26 cellular contexts compared by ENCODE assay signal in the genomic region with DNA sequence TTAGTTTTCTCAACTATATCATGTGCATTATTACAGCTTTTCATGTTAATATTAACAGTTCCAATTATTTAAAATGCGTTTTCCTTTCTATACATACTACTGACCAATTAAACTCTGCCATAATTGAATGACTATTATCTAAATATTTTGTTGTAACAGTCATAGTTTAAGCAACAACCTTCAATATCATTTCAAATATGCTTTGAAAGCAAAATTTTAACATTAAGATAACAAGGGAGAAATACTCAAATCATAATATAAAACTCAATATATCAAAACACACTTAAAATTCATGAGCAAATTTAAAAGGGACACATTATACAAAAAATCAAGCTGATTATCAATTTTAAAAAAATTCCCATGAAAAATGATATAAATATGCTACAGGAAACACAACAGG. TPM values are rescaled to one million over a fixed set of nuclear protein-coding genes. Genes with fewer than 3 reads are reported as not detected.
DNase-seq lines count a peak whose midpoint lies in the region; ATAC-seq, FAIRE-seq and TF ChIP-seq lines count a peak whose summit lies in the region.
"Had no signal": no experiment of that assay in that cellular context is flagged by ENCODE, and none has a peak within 500 bp of the region (broad histone marks: within the 10 kb centered on the region; RNA-seq: fewer than 3 reads in every experiment).

No MANE protein-coding gene starts in this region.

- H3K4me2 ChIP-seq in HepG2 (ENCODE audit: low read depth, low read length), result no peak overlapping the region

- no peaks in the 10 kb centered on the region for H3K27me3 ChIP-seq in HepG2 (ENCODE audit: control insufficient read depth in 1 of 2, insufficient read depth in 2 of 2, low read length in 2 of 2)
- H3K27me3 ChIP-seq in right lobe of liver, result no peaks in the 10 kb centered on the region
- no peaks in the 10 kb centered on the region for H3K27me3 ChIP-seq in pancreas
- H3K27me3 ChIP-seq: BE2C had no signal

- DNase-seq in HepG2 (ENCODE audit: low spot score), result no peak
- DNase-seq in right lobe of liver, result no peak
- no peak for DNase-seq in pancreas
- DNase-seq in activated naive CD4-positive, alpha-beta T cell treated with anti-CD3 and anti-CD28 coated beads, Interleukin-2, amount 50 U/mL, for 72 hours (ENCODE audit: low spot score in 2 of 2), result no peak
- no peak for DNase-seq in OCI-M1 (lab: John Stamatoyannopoulos, UW)
- DNase-seq: BE2C; C1 segment of cervical spinal cord; CD4-positive, CD25-positive, alpha-beta regulatory T cell; CD8-positive, alpha-beta memory T cell; COR-L47; DMS 273 treated with DMSO at 0.1 percent for 48 hours; DMS53; DND-41; EL; GM23248; HCEC 1CT; HFFc6; KG1 had no signal

- no TSS peak for BruUV-seq in HepG2 (replicated peaks; lab: Mats Ljungman, UMichigan)

- no peaks in the 10 kb centered on the region for H3K79me2 ChIP-seq in HepG2 (ENCODE audit: insufficient read depth, low read length)

- no peak overlapping the region for H3K9ac ChIP-seq in HepG2 (ENCODE audit: insufficient read depth, low read depth, low read length)
- H3K9ac ChIP-seq: GM23248 had no signal

- no peak for FAIRE-seq in HepG2 (lab: Jason Lieb, UNC)
- peak; percentile 43 for FAIRE-seq in colon (lab: Jason Lieb, UNC)
- peak; percentile 64 for FAIRE-seq in pancreas (lab: Jason Lieb, UNC)
- FAIRE-seq: GM12891, GM19239, H54, HTR-8/SVneo had no signal

- 94% methylated on average over 1 of the region's 1 CpG for WGBS in HepG2 (ENCODE audit: low lambda C conversion rate)
- WGBS in right lobe of liver (ENCODE audit: insufficient coverage, low coverage, low lambda C conversion rate, missing lambda C conversion rate), result 100% methylated on average over 1 of the region's 1 CpG
- 91 to 97% methylated on average over 1 of the region's 1 CpG for WGBS in pancreas, 2 donors

- H3K36me3 ChIP-seq in HepG2 (replicated peaks in 1 of 2; ENCODE audit: control insufficient read depth in 1 of 2, insufficient read depth in 2 of 2, low read length in 2 of 2) (peaks cover 16 to 39% of the 10 kb centered on the region in 2 experiments), right lobe of liver (peaks cover 0 to 24% (median 7%) of the 10 kb centered on the region in 4 donors), pancreas (no peaks in the 10 kb centered on the region)

- intact Hi-C loops in HepG2 (cut with micrococcal nuclease; ENCODE audit: unreplicated experiment) (no loop called here), right lobe of liver (cut with DNase I) (no loop called here), pancreas (cut with DNase I) (no loop called here)

- no peak for TF ChIP-seq EP300 in HepG2 (IDR thresholded peaks at IDR 0.05; ENCODE audit: low read depth in 2 of 2, low read length in 2 of 2)
- no peak for TF ChIP-seq EP300 in HepG2 (CRISPR knock-in tag; IDR thresholded peaks at IDR 0.05; ENCODE audit: borderline replicate concordance)

- H3K9me3 ChIP-seq in HepG2 (ENCODE audit: low read length), result no peaks in the 10 kb centered on the region
- no peaks in the 10 kb centered on the region for H3K9me3 ChIP-seq in right lobe of liver
- H3K9me3 ChIP-seq in pancreas, result no peaks in the 10 kb centered on the region
- H3K9me3 ChIP-seq: BE2C had no signal

- H3K27ac ChIP-seq in HepG2 (ENCODE audit: extremely low read length, insufficient read depth, low read length), result no peak overlapping the region
- no peak overlapping the region for H3K27ac ChIP-seq in right lobe of liver
- no peak overlapping the region for H3K27ac ChIP-seq in pancreas
- H3K27ac ChIP-seq: 22Rv1, GM23248 had no signal

- TF ChIP-seq POLR2A in HepG2 (IDR thresholded peaks at IDR 0.05; ENCODE audit: insufficient read depth in 1 of 2, low read depth in 2 of 2, low read length in 2 of 2) (no peak), right lobe of liver (IDR thresholded peaks at IDR 0.05) (no peak)

- TF ChIP-seq CTCF in HepG2 (CRISPR knock-in tag; IDR thresholded peaks at IDR 0.05), result no peak
- no peak for TF ChIP-seq CTCF in right lobe of liver (IDR thresholded peaks at IDR 0.05)
- TF ChIP-seq CTCF in pancreas (IDR thresholded peaks at IDR 0.05), result no peak

- H4K20me1 ChIP-seq in HepG2 (ENCODE audit: insufficient read depth, low read length), result no peaks in the 10 kb centered on the region

- no peaks in the 10 kb centered on the region for H3K36me3 Mint-ChIP-seq in activated naive CD4-positive, alpha-beta T cell treated with anti-CD3 and anti-CD28 coated beads, Interleukin-2, amount 50 U/mL, for 72 hours
- H3K36me3 Mint-ChIP-seq: IgD-negative memory B cell had no signal

- CTCF ChIA-PET in HepG2 (lab: Yijun Ruan, JAX; ENCODE audit: low intra/inter-chr PET ratio, low total read pairs), result no interaction called here

- TF ChIP-seq RAD21 in HepG2 (CRISPR knock-in tag; IDR thresholded peaks at IDR 0.05), result no peak

- POLR2A ChIA-PET in HepG2 (lab: Yijun Ruan, JAX), result interaction anchor here (1.4 kb wide), 1 partner anchor 41 kb away, joined by 3 read pairs; a partner anchor contains a TSS

- no peaks in the 10 kb centered on the region for H3K4me1 ChIP-seq in HepG2 (ENCODE audit: insufficient read depth, low read length)
- no peaks in the 10 kb centered on the region for H3K4me1 ChIP-seq in right lobe of liver
- no peaks in the 10 kb centered on the region for H3K4me1 ChIP-seq in pancreas
- H3K4me1 ChIP-seq: BE2C had no signal

- H3K27ac Mint-ChIP-seq in activated naive CD4-positive, alpha-beta T cell treated with anti-CD3 and anti-CD28 coated beads, Interleukin-2, amount 50 U/mL, for 72 hours, result no peak overlapping the region
- H3K27ac Mint-ChIP-seq: CD4-positive, CD25-positive, alpha-beta regulatory T cell; CD8-positive, alpha-beta memory T cell; HFFc6 had no signal

- no peaks in the 10 kb centered on the region for H3K9me3 Mint-ChIP-seq in activated naive CD4-positive, alpha-beta T cell treated with anti-CD3 and anti-CD28 coated beads, Interleukin-2, amount 50 U/mL, for 72 hours
- H3K9me3 Mint-ChIP-seq: CD4-positive, CD25-positive, alpha-beta regulatory T cell; CD8-positive, alpha-beta memory T cell; HFFc6; IgD-negative memory B cell had no signal

- no peak overlapping the region for H3K4me3 ChIP-seq in HepG2 (replicated peaks in 1 of 3; ENCODE audit: insufficient read depth in 1 of 3, low read depth in 2 of 3, low read length in 3 of 3)
- no peak overlapping the region for H3K4me3 ChIP-seq in right lobe of liver
- H3K4me3 ChIP-seq in pancreas, result no peak overlapping the region
- H3K4me3 ChIP-seq: GM23248 had no signal

- in situ Hi-C loops in HepG2 (cut with HindIII; ENCODE audit: extremely low pct_ligation_motif_present, low pct_unique_long_range_greater_than_20kb), result no loop called here

- ATAC-seq in HepG2 (no peak), right lobe of liver (no peak), pancreas (no peak), HG02759 (IDR thresholded peaks at IDR 0.05; ENCODE audit: unreplicated experiment) (no peak)
- no peak for ATAC-seq in activated naive CD4-positive, alpha-beta T cell treated with anti-CD3 and anti-CD28 coated beads, Interleukin-2, amount 50 U/mL, for 72 hours

- H2AFZ ChIP-seq in HepG2 (ENCODE audit: low read length), result no peak overlapping the region
- H2AFZ ChIP-seq: GM23248 had no signal

TF ChIP-seq in HepG2, 621 proteins besides CTCF, POLR2A, EP300 and RAD21:
- TF ChIP-seq ZNF83 (CRISPR knock-in tag; IDR thresholded peaks at IDR 0.05; ENCODE audit: borderline replicate concordance) (no peak), SRSF9 (IDR thresholded peaks at IDR 0.05; ENCODE audit: borderline replicate concordance, insufficient read depth, low read depth, low read length, poor library complexity, severe bottlenecking) (peak; percentile 37), MAFK (conservative IDR thresholded peaks at IDR 0.05 in 1 of 2, IDR thresholded peaks at IDR 0.05 in 1 of 2; ENCODE audit: low read length in 2 of 2) (peak; percentile 58 to 60), ZNF354B (CRISPR knock-in tag; IDR thresholded peaks at IDR 0.05) (no peak), ZNF629 (CRISPR knock-in tag; conservative IDR thresholded peaks at IDR 0.05) (no peak)

RNA-seq across cellular contexts. Expression of a gene that starts 40.5 kb away (rescaled TPM):
- total RNA-seq in HepG2 (2016; rRNA removed; fragmentation: Illumina TruSeq; extraction: Trizol) (46.1 and 79.3 TPM in 2 replicates), right lobe of liver (1 to 10 TPM in 2 of 6 experiments, under 1 TPM in 3, not detected in 1; 0.14 to 2.9 (median 0.60) TPM), pancreas (10 to 100 TPM in 1 of 6 donors, 1 to 10 TPM in 5; 2.0 to 28.5 (median 4.0) TPM)
- 42.7 and 44.5 TPM in 2 replicates for total RNA-seq in HepG2 (2016; cell fraction: cytosol; rRNA removed; fragmentation: Illumina TruSeq; extraction: Trizol; ENCODE audit: low read depth)
- total RNA-seq in HepG2 (2016; cell fraction: insoluble cytoplasmic fraction; rRNA removed; fragmentation: Illumina TruSeq; extraction: Trizol), result 44.2 and 82.2 TPM in 2 replicates
- total RNA-seq in HepG2 (2016; cell fraction: membrane; rRNA removed; fragmentation: Illumina TruSeq; extraction: Trizol), result 35.2 and 37.4 TPM in 2 replicates
- 75.5 and 83.2 TPM in 2 replicates for total RNA-seq in HepG2 (2016; cell fraction: nucleus; rRNA removed; fragmentation: Illumina TruSeq; extraction: Trizol)
- polyA plus RNA-seq in HepG2 (2011; rRNA removed) (67.6 and 78.2 TPM in 2 replicates), pancreas (1 to 10 TPM; 8.5 TPM)
- polyA plus RNA-seq in HepG2 (2011; cell fraction: cytosol; rRNA removed), result 46.8 and 61.9 TPM in 2 replicates
- polyA plus RNA-seq in HepG2 (2011; cell fraction: nucleus; rRNA removed), result 41.4 and 44.4 TPM in 2 replicates
- 42.1 and 46.5 TPM in 2 replicates for polyA plus RNA-seq in HepG2 (2012)
- 14.6 and 14.7 TPM in 2 replicates for polyA plus RNA-seq in HepG2 (2016; cell fraction: cytosol; fragmentation: Illumina TruSeq; extraction: Trizol; ENCODE audit: low read depth)
- 44.3 and 45.7 TPM in 2 replicates for polyA plus RNA-seq in HepG2 (2016; cell fraction: insoluble cytoplasmic fraction; fragmentation: Illumina TruSeq; extraction: Trizol; ENCODE audit: low read depth)
- polyA plus RNA-seq in HepG2 (2016; cell fraction: membrane; fragmentation: Illumina TruSeq; extraction: Trizol; ENCODE audit: low read depth), result 23.3 and 29.1 TPM in 2 replicates
- polyA plus RNA-seq in HepG2 (2016; cell fraction: nucleus; fragmentation: Illumina TruSeq; extraction: Trizol; ENCODE audit: insufficient read depth, low read depth), result 110 and 111 TPM in 2 replicates
- polyA minus RNA-seq in HepG2 (2011; rRNA and poly(A)+ RNA removed; ENCODE audit: low replicate concordance), result 0.09 and 34.6 TPM in 2 replicates
- 40.3 and 42.4 TPM in 2 replicates for polyA minus RNA-seq in HepG2 (2011; cell fraction: cytosol; rRNA and poly(A)+ RNA removed)
- 33.0 and 38.3 TPM in 2 replicates for polyA minus RNA-seq in HepG2 (2011; cell fraction: nucleus; rRNA and poly(A)+ RNA removed)
- 1 to 10 TPM in 1 of 2 donors, under 1 TPM in 1; 0.57 to 1.4 TPM for total RNA-seq in activated naive CD4-positive, alpha-beta T cell treated with anti-CD3 and anti-CD28 coated beads, Interleukin-2, amount 50 U/mL, for 72 hours
- total RNA-seq: CD4-positive, CD25-positive, alpha-beta regulatory T cell; GM23248; HFFc6 had no signal
- polyA plus RNA-seq: GM23248 had no signal
